In genomic region chr14:68312884-68313725, GRCh38 we compare ENCODE assay signal across 8 cellular contexts.
DNase-seq lines count a peak whose midpoint lies in the region; ATAC-seq, FAIRE-seq and TF ChIP-seq lines count a peak whose summit lies in the region.

No MANE protein-coding gene starts in this region.

- DNase-seq in progenitor cell of endocrine pancreas (ENCODE audit: low spot score, unreplicated experiment) (no peak), H54 (ENCODE audit: insufficient read length, low spot score) (no peak), A673 (ENCODE audit: low spot score) (no peak), NCI-H1417 treated with DMSO at 0.1 percent for 48 hours (lab: John Stamatoyannopoulos, UW) (no peak)
- no peak for DNase-seq in activated T-helper 2 cell treated with anti-CD3 and anti-CD28 coated beads, Interferon-gamma antibody, Interleukin-2, Interleukin-4, amounts not matched to agents 10 μg/mL and 5 μg/mL and 100 μg/mL, durations not matched to agents 14 hours and 24 hours and 36 hours (ENCODE audit: low spot score)

- no peak overlapping the region for H3K27ac ChIP-seq in A673 (ENCODE audit: low read depth, low read length, poor library complexity, severe bottlenecking)

- H3K9me3 ChIP-seq in A673 (ENCODE audit: low read depth, low read length, poor library complexity, severe bottlenecking): no peaks in the 10 kb centered on the region

- no peak for TF ChIP-seq POLR2A in H54 (IDR thresholded peaks at IDR 0.05; ENCODE audit: low read depth, low read length)

- H3K36me3 ChIP-seq in A673 (ENCODE audit: insufficient read depth, low read length, poor library complexity, severe bottlenecking): no peaks in the 10 kb centered on the region

- intact Hi-C loops in A673 (cut with micrococcal nuclease; ENCODE audit: unreplicated experiment): no loop called here
- intact Hi-C loops in activated T-helper 2 cell treated with anti-CD3 and anti-CD28 coated beads, Interferon-gamma antibody, Interleukin-2, Interleukin-4, amounts not matched to agents 10 μg/mL and 5 μg/mL and 100 μg/mL, durations not matched to agents 14 hours and 24 hours and 36 hours (cut with micrococcal nuclease): loop anchor here (1.0 to 10.0 kb wide), 3 partner anchors 28 to 477 kb away; no protein-coding TSS in a partner anchor

- H3K27ac Mint-ChIP-seq in progenitor cell of endocrine pancreas: peak overlapping the region; percentile 86
- no peak overlapping the region for H3K27ac Mint-ChIP-seq in activated T-helper 2 cell treated with anti-CD3 and anti-CD28 coated beads, Interferon-gamma antibody, Interleukin-2, Interleukin-4, amounts not matched to agents 10 μg/mL and 5 μg/mL and 100 μg/mL, durations not matched to agents 14 hours and 24 hours and 36 hours

- CTCF ChIA-PET in A673 (lab: Charles Lee): no interaction called here

- H3K4me1 ChIP-seq in A673 (ENCODE audit: insufficient read depth, low read length, poor library complexity, severe bottlenecking): peaks cover under 1% of the 10 kb centered on the region

- H3K27me3 ChIP-seq in A673 (replicated peaks; ENCODE audit: insufficient read depth, low read depth, low read length, poor library complexity): no peaks in the 10 kb centered on the region

- TF ChIP-seq CTCF in progenitor cell of endocrine pancreas (IDR thresholded peaks at IDR 0.05; ENCODE audit: unreplicated experiment): no peak
- TF ChIP-seq CTCF in A673 (conservative IDR thresholded peaks at IDR 0.05; ENCODE audit: low read depth, low read length): no peak

- no peak for FAIRE-seq in H54 (lab: Jason Lieb, UNC)

- ATAC-seq in GM18907 (IDR thresholded peaks at IDR 0.05; ENCODE audit: unreplicated experiment) (peak; percentile 88), GM21723 (IDR thresholded peaks at IDR 0.05; ENCODE audit: unreplicated experiment) (peak; percentile 95), HG03558 (IDR thresholded peaks at IDR 0.05; ENCODE audit: extremely low read depth, unreplicated experiment) (peak; percentile 90)

- POLR2A ChIA-PET in A673 (lab: Charles Lee; ENCODE audit: low non-redundant PET): interaction anchor here (0.6 to 0.7 kb wide), 2 partner anchors 363 to 1294 kb away, joined by 3 to 11 read pairs; no protein-coding TSS in a partner anchor

- H3K4me3 Mint-ChIP-seq in progenitor cell of endocrine pancreas (ENCODE audit: low read depth): no peak overlapping the region
- no peak overlapping the region for H3K4me3 Mint-ChIP-seq in activated T-helper 2 cell treated with anti-CD3 and anti-CD28 coated beads, Interferon-gamma antibody, Interleukin-2, Interleukin-4, amounts not matched to agents 10 μg/mL and 5 μg/mL and 100 μg/mL, durations not matched to agents 14 hours and 24 hours and 36 hours (ENCODE audit: low read depth)

- no peak overlapping the region for H3K4me3 ChIP-seq in A673 (ENCODE audit: low read depth, low read length, poor library complexity, severe bottlenecking)

- peaks cover 55% of the 10 kb centered on the region for H3K4me1 Mint-ChIP-seq in progenitor cell of endocrine pancreas (ENCODE audit: low read depth)
- peaks cover 26% of the 10 kb centered on the region for H3K4me1 Mint-ChIP-seq in activated T-helper 2 cell treated with anti-CD3 and anti-CD28 coated beads, Interferon-gamma antibody, Interleukin-2, Interleukin-4, amounts not matched to agents 10 μg/mL and 5 μg/mL and 100 μg/mL, durations not matched to agents 14 hours and 24 hours and 36 hours (ENCODE audit: low read depth)

- peaks cover 2% of the 10 kb centered on the region for H3K36me3 Mint-ChIP-seq in progenitor cell of endocrine pancreas (ENCODE audit: insufficient read depth)
- H3K36me3 Mint-ChIP-seq in activated T-helper 2 cell treated with anti-CD3 and anti-CD28 coated beads, Interferon-gamma antibody, Interleukin-2, Interleukin-4, amounts not matched to agents 10 μg/mL and 5 μg/mL and 100 μg/mL, durations not matched to agents 14 hours and 24 hours and 36 hours (ENCODE audit: low read depth): peaks cover 8% of the 10 kb centered on the region

- peaks cover 8% of the 10 kb centered on the region for H3K9me3 Mint-ChIP-seq in progenitor cell of endocrine pancreas (ENCODE audit: low read depth)
- H3K9me3 Mint-ChIP-seq in activated T-helper 2 cell treated with anti-CD3 and anti-CD28 coated beads, Interferon-gamma antibody, Interleukin-2, Interleukin-4, amounts not matched to agents 10 μg/mL and 5 μg/mL and 100 μg/mL, durations not matched to agents 14 hours and 24 hours and 36 hours: no peaks in the 10 kb centered on the region

- no TSS peak for BruUV-seq in A673 (replicated peaks; lab: Mats Ljungman, UMichigan)

- H3K27me3 Mint-ChIP-seq in progenitor cell of endocrine pancreas: no peaks in the 10 kb centered on the region
- H3K27me3 Mint-ChIP-seq in activated T-helper 2 cell treated with anti-CD3 and anti-CD28 coated beads, Interferon-gamma antibody, Interleukin-2, Interleukin-4, amounts not matched to agents 10 μg/mL and 5 μg/mL and 100 μg/mL, durations not matched to agents 14 hours and 24 hours and 36 hours (ENCODE audit: low read depth): no peaks in the 10 kb centered on the region
